ENCODE assay signal across 1 cellular context in genomic region chr12:122785503-122785902, GRCh38.
TF ChIP-seq lines count a peak whose summit lies in the region.

No MANE protein-coding gene starts in this region.

TF ChIP-seq in GM12878, 131 proteins besides CTCF, POLR2A, EP300 and RAD21:
- TF ChIP-seq RUNX3 (IDR thresholded peaks at IDR 0.05; ENCODE audit: low read length) (peak; percentile 33; the same call in 1 of the 2 replicates), SMARCA5 (IDR thresholded peaks at IDR 0.05) (peak; percentile 43; the same call in 1 of the 2 replicates), CHD2 (IDR thresholded peaks at IDR 0.05; ENCODE audit: borderline replicate concordance, low read depth, low read length) (no peak)
